Comparison of ENCODE assay signal across 9 cellular contexts in the genomic region with DNA sequence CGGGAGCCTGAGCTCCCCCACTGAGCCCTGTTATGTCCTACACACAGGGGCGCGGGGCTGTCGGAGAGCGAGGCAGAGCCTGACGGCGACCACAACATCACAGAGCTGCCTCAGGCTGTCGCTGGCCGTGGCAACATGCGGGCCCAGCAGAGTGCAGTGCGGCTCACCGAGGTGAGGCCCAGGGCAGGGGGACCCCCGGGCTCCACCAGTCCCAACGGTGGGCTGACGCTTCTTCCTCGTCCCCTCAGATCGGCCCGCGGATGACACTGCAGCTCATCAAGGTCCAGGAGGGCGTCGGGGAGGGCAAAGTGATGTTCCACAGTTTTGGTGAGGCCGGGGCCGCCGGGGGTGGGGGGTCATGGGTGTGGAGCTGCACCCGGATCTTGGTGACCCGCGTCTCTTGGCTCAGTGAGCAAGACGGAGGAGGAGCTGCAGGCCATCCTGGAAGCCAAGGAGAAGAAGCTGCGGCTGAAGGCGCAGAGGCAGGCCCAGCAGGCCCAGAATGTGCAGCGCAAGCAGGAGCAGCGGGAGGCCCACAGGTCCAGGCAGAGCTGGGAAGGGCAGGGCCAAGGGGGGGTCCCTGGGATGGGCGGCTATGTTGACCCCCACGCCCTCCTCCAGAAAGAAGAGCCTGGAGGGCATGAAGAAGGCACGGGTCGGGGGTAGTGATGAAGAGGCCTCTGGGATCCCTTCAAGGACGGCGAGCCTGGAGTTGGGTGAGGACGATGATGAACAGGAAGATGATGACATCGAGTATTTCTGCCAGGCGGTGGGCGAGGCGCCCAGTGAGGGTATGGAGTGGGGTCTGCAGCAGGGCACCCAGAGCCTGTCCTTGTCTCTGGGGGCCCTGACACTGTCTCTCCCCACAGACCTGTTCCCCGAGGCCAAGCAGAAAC. TPM values are rescaled to one million over a fixed set of nuclear protein-coding genes. Genes with fewer than 3 reads are reported as not detected.
DNase-seq lines count a peak whose midpoint lies in the region; ATAC-seq lines count a peak whose summit lies in the region.
"Had no signal": no experiment of that assay in that cellular context is flagged by ENCODE, and none has a peak within 500 bp of the region (broad histone marks: within the 10 kb centered on the region; RNA-seq: fewer than 3 reads in every experiment).

No MANE protein-coding gene starts in this region.

- no peak for ATAC-seq in activated CD8-positive, alpha-beta T cell treated with anti-CD3 and anti-CD28 coated beads, Interleukin-2, amount 10 ng/mL, durations not matched to agents 7 days and 5 days
- ATAC-seq in stimulated activated effector memory CD8-positive, alpha-beta T cell treated with anti-CD3 and anti-CD28 coated beads, Interleukin-12 subunit alpha, Interleukin-12 subunit beta, amount 100 ng/mL, for 72 hours = no peak
- no peak for ATAC-seq in GM18861 (IDR thresholded peaks at IDR 0.05; ENCODE audit: unreplicated experiment)

- CTCF ChIA-PET in activated naive CD4-positive, alpha-beta T cell treated with anti-CD3 and anti-CD28 coated beads for 36 hours (lab: Charles Lee) = interaction anchor here (0.8 to 4.4 kb wide), 3 partner anchors 10 to 14 kb away, joined by 3 to 20 read pairs (median 4); a partner anchor contains a TSS
- CTCF ChIA-PET in activated CD8-positive, alpha-beta T cell treated with anti-CD3 and anti-CD28 coated beads, Interleukin-2, amount 10 ng/mL, durations not matched to agents 7 days and 5 days (lab: Charles Lee) = interaction anchor here (0.6 to 11.3 kb wide), 2 partner anchors 12 to 139 kb away, joined by 4 to 135 read pairs; no protein-coding TSS in a partner anchor

- H3K4me1 Mint-ChIP-seq in activated naive CD4-positive, alpha-beta T cell treated with anti-CD3 and anti-CD28 coated beads for 36 hours (ENCODE audit: low read depth) = peaks cover 60% of the 10 kb centered on the region
- H3K4me1 Mint-ChIP-seq in activated CD8-positive, alpha-beta T cell treated with anti-CD3 and anti-CD28 coated beads, Interleukin-2, amount 10 ng/mL, durations not matched to agents 7 days and 5 days (ENCODE audit: low read depth) = peaks cover 72% of the 10 kb centered on the region
- H3K4me1 Mint-ChIP-seq in stimulated activated effector memory CD8-positive, alpha-beta T cell treated with anti-CD3 and anti-CD28 coated beads, Interleukin-12 subunit alpha, Interleukin-12 subunit beta, amount 100 ng/mL, for 72 hours = peaks cover 78% of the 10 kb centered on the region

- DNase-seq in activated naive CD4-positive, alpha-beta T cell treated with anti-CD3 and anti-CD28 coated beads for 36 hours = no peak
- DNase-seq in activated naive CD4-positive, alpha-beta T cell treated with Interleukin-2 at 50 U/mL for 16 hours = no peak
- DNase-seq in activated CD8-positive, alpha-beta T cell treated with anti-CD3 and anti-CD28 coated beads, Interleukin-2, amount 10 ng/mL, durations not matched to agents 7 days and 5 days = no peak
- no peak for DNase-seq in stimulated activated effector memory CD8-positive, alpha-beta T cell treated with anti-CD3 and anti-CD28 coated beads, Interleukin-12 subunit alpha, Interleukin-12 subunit beta, amount 100 ng/mL, for 72 hours (ENCODE audit: low spot score in 2 of 2)
- DNase-seq in NCI-H2171 treated with DMSO at 0.1 percent for 48 hours (lab: John Stamatoyannopoulos, UW) = no peak
- DNase-seq: NCI-H1417 treated with DMSO at 0.1 percent for 48 hours; ovary; stimulated activated naive CD4-positive, alpha-beta T cell treated with Interleukin-2 at 50 U/mL for 16 hours had no signal

- intact Hi-C loops in activated naive CD4-positive, alpha-beta T cell treated with anti-CD3 and anti-CD28 coated beads for 36 hours (cut with micrococcal nuclease) = loop anchor here (5.0 kb wide), 1 partner anchor 178 kb away; no protein-coding TSS in a partner anchor

- H3K9me3 Mint-ChIP-seq in activated naive CD4-positive, alpha-beta T cell treated with anti-CD3 and anti-CD28 coated beads for 36 hours = no peaks in the 10 kb centered on the region
- no peaks in the 10 kb centered on the region for H3K9me3 Mint-ChIP-seq in activated CD8-positive, alpha-beta T cell treated with anti-CD3 and anti-CD28 coated beads, Interleukin-2, amount 10 ng/mL, durations not matched to agents 7 days and 5 days (ENCODE audit: insufficient read depth)
- H3K9me3 Mint-ChIP-seq in stimulated activated effector memory CD8-positive, alpha-beta T cell treated with anti-CD3 and anti-CD28 coated beads, Interleukin-12 subunit alpha, Interleukin-12 subunit beta, amount 100 ng/mL, for 72 hours = no peaks in the 10 kb centered on the region

- POLR2A ChIA-PET in activated CD8-positive, alpha-beta T cell treated with anti-CD3 and anti-CD28 coated beads, Interleukin-2, amount 10 ng/mL, durations not matched to agents 7 days and 5 days (lab: Charles Lee) = interaction anchor here (0.6 to 1.5 kb wide), 4 partner anchors 9 to 387 kb away, joined by 3 to 7 read pairs (median 5); no protein-coding TSS in a partner anchor

- no peak overlapping the region for H3K4me3 Mint-ChIP-seq in activated naive CD4-positive, alpha-beta T cell treated with anti-CD3 and anti-CD28 coated beads for 36 hours
- H3K4me3 Mint-ChIP-seq in activated CD8-positive, alpha-beta T cell treated with anti-CD3 and anti-CD28 coated beads, Interleukin-2, amount 10 ng/mL, durations not matched to agents 7 days and 5 days = peak overlapping the region; percentile 61
- H3K4me3 Mint-ChIP-seq in stimulated activated effector memory CD8-positive, alpha-beta T cell treated with anti-CD3 and anti-CD28 coated beads, Interleukin-12 subunit alpha, Interleukin-12 subunit beta, amount 100 ng/mL, for 72 hours = peak overlapping the region; percentile 91

- H3K36me3 Mint-ChIP-seq in activated naive CD4-positive, alpha-beta T cell treated with anti-CD3 and anti-CD28 coated beads for 36 hours (ENCODE audit: low read depth) = peaks cover 55% of the 10 kb centered on the region
- peaks cover 69% of the 10 kb centered on the region for H3K36me3 Mint-ChIP-seq in activated CD8-positive, alpha-beta T cell treated with anti-CD3 and anti-CD28 coated beads, Interleukin-2, amount 10 ng/mL, durations not matched to agents 7 days and 5 days (ENCODE audit: low read depth)
- H3K36me3 Mint-ChIP-seq in stimulated activated effector memory CD8-positive, alpha-beta T cell treated with anti-CD3 and anti-CD28 coated beads, Interleukin-12 subunit alpha, Interleukin-12 subunit beta, amount 100 ng/mL, for 72 hours = peaks cover 100% of the 10 kb centered on the region

- no peaks in the 10 kb centered on the region for H3K27me3 Mint-ChIP-seq in activated naive CD4-positive, alpha-beta T cell treated with anti-CD3 and anti-CD28 coated beads for 36 hours (ENCODE audit: low read depth)
- no peaks in the 10 kb centered on the region for H3K27me3 Mint-ChIP-seq in activated CD8-positive, alpha-beta T cell treated with anti-CD3 and anti-CD28 coated beads, Interleukin-2, amount 10 ng/mL, durations not matched to agents 7 days and 5 days (ENCODE audit: low read depth)

- H3K27ac Mint-ChIP-seq in activated naive CD4-positive, alpha-beta T cell treated with anti-CD3 and anti-CD28 coated beads for 36 hours = peak overlapping the region; percentile 53
- peak overlapping the region; percentile 37 for H3K27ac Mint-ChIP-seq in activated CD8-positive, alpha-beta T cell treated with anti-CD3 and anti-CD28 coated beads, Interleukin-2, amount 10 ng/mL, durations not matched to agents 7 days and 5 days
- peak overlapping the region; percentile 94 for H3K27ac Mint-ChIP-seq in stimulated activated effector memory CD8-positive, alpha-beta T cell treated with anti-CD3 and anti-CD28 coated beads, Interleukin-12 subunit alpha, Interleukin-12 subunit beta, amount 100 ng/mL, for 72 hours

RNA-seq across cellular contexts. Expression of a gene that starts 1.2 kb away (rescaled TPM):
- 10 to 100 TPM; 11.8 to 12.2 TPM for total RNA-seq in activated naive CD4-positive, alpha-beta T cell treated with anti-CD3 and anti-CD28 coated beads for 36 hours
- total RNA-seq in activated CD8-positive, alpha-beta T cell treated with anti-CD3 and anti-CD28 coated beads, Interleukin-2, amount 10 ng/mL, durations not matched to agents 7 days and 5 days = 10 to 100 TPM; 50.4 to 53.6 TPM

RNA-seq across cellular contexts. Expression of a gene that starts 4.2 kb away (rescaled TPM):
- 10 to 100 TPM; 59.7 to 60.0 TPM for total RNA-seq in activated naive CD4-positive, alpha-beta T cell treated with anti-CD3 and anti-CD28 coated beads for 36 hours
- total RNA-seq in activated CD8-positive, alpha-beta T cell treated with anti-CD3 and anti-CD28 coated beads, Interleukin-2, amount 10 ng/mL, durations not matched to agents 7 days and 5 days = 100 to 1,000 TPM; 107 to 121 TPM

RNA-seq across cellular contexts. Expression of a gene that starts 7.8 kb away (rescaled TPM):
- 10 to 100 TPM; 18.6 to 20.7 TPM for total RNA-seq in activated naive CD4-positive, alpha-beta T cell treated with anti-CD3 and anti-CD28 coated beads for 36 hours
- 1 to 10 TPM; 3.7 to 3.9 TPM for total RNA-seq in activated CD8-positive, alpha-beta T cell treated with anti-CD3 and anti-CD28 coated beads, Interleukin-2, amount 10 ng/mL, durations not matched to agents 7 days and 5 days

RNA-seq across cellular contexts. Expression of a gene that starts 9.4 kb away (rescaled TPM):
- total RNA-seq in activated naive CD4-positive, alpha-beta T cell treated with anti-CD3 and anti-CD28 coated beads for 36 hours = 100 to 1,000 TPM; 213 to 222 TPM
- 100 to 1,000 TPM; 229 to 241 TPM for total RNA-seq in activated CD8-positive, alpha-beta T cell treated with anti-CD3 and anti-CD28 coated beads, Interleukin-2, amount 10 ng/mL, durations not matched to agents 7 days and 5 days

RNA-seq across cellular contexts. Expression of a gene that starts 24.2 kb away (rescaled TPM):
- total RNA-seq in activated naive CD4-positive, alpha-beta T cell treated with anti-CD3 and anti-CD28 coated beads for 36 hours = 10 to 100 TPM; 28.3 to 31.9 TPM
- total RNA-seq in activated CD8-positive, alpha-beta T cell treated with anti-CD3 and anti-CD28 coated beads, Interleukin-2, amount 10 ng/mL, durations not matched to agents 7 days and 5 days = 10 to 100 TPM; 81.2 to 89.5 TPM

Comparison
In these comparisons a context has a peak if more than half of its experiments do, and no peak if none do; other contexts are left out.
1. H3K27ac Mint-ChIP-seq: peak in every context shown above with its lines; median percentile 94 in stimulated activated effector memory CD8-positive, alpha-beta T cell treated with anti-CD3 and anti-CD28 coated beads, Interleukin-12 subunit alpha, Interleukin-12 subunit beta, amount 100 ng/mL, for 72 hours; 53 in activated naive CD4-positive, alpha-beta T cell treated with anti-CD3 and anti-CD28 coated beads for 36 hours; 37 in activated CD8-positive, alpha-beta T cell treated with anti-CD3 and anti-CD28 coated beads, Interleukin-2, amount 10 ng/mL, durations not matched to agents 7 days and 5 days.
2. RNA of a gene that starts 7.8 kb away (total RNA-seq): 18.6 to 20.7 TPM in activated naive CD4-positive, alpha-beta T cell treated with anti-CD3 and anti-CD28 coated beads for 36 hours; 3.7 to 3.9 TPM in activated CD8-positive, alpha-beta T cell treated with anti-CD3 and anti-CD28 coated beads, Interleukin-2, amount 10 ng/mL, durations not matched to agents 7 days and 5 days; every median in the first group is over 4 times any median in the second.